In the genomic region with DNA sequence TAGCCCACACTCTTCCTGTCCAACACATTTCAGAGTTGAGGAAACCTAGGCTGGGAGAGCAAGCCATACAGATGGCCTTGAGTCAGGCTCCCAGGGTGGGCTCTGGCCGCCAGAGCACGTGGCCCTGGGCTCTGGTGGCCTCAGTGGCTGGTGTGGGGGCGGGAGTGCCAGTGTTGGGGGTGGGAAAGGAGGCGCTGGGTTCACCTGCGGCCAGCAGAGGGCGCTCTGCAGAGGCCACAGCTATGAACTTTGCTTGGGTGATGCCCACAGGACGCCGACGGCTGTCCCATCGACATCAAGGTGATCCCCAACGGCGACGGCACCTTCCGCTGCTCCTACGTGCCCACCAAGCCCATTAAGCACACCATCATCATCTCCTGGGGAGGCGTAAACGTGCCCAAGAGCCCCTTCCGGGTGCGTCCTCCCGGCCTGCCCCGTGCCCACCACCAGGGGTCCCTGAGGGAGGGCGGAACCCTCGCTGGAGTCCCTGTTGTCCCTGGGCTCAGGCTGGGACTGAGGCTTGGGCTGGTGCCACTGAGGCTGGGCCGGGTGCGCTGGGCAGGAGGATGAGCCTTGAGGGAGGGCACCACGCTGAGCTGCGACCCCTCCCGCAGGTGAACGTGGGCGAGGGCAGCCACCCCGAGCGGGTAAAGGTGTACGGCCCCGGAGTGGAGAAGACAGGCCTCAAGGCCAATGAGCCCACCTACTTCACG, we compare ENCODE assay signal across 8 cellular contexts. TPM values are rescaled to one million over a fixed set of nuclear protein-coding genes. Genes with fewer than 3 reads are reported as not detected.
DNase-seq lines count a peak whose midpoint lies in the region; ATAC-seq and TF ChIP-seq lines count a peak whose summit lies in the region.

No MANE protein-coding gene starts in this region.

- intact Hi-C loops in activated CD4-positive, alpha-beta T cell treated with anti-CD3 and anti-CD28 coated beads for 36 hours (cut with DNase I, micrococcal nuclease): loop anchor here in 1 of 2 experiments (1.0 kb wide), 2 partner anchors 41 to 249 kb away; no protein-coding TSS in a partner anchor
- intact Hi-C loops in naive thymus-derived CD4-positive, alpha-beta T cell (cut with micrococcal nuclease): loop anchor here (1.0 to 5.0 kb wide), 4 partner anchors 20 to 249 kb away; partner anchors contain the start of genes ATP6V1F (in 2 of the 2) and CCDC136 (in 1 of the 2)
- intact Hi-C loops in tibial artery (cut with DNase I; ENCODE audit: low total_unique reads): no loop called here

- H4K20me1 ChIP-seq in KMS-11 (ENCODE audit: insufficient read depth): no peaks in the 10 kb centered on the region

- no peak overlapping the region for H3K4me2 ChIP-seq in KMS-11

- no peaks in the 10 kb centered on the region for H3K36me3 Mint-ChIP-seq in activated CD4-positive, alpha-beta T cell treated with anti-CD3 and anti-CD28 coated beads for 36 hours (ENCODE audit: low read depth)
- H3K36me3 Mint-ChIP-seq in effector memory CD8-positive, alpha-beta T cell (ENCODE audit: insufficient read depth): no peaks in the 10 kb centered on the region
- no peaks in the 10 kb centered on the region for H3K36me3 Mint-ChIP-seq in naive thymus-derived CD4-positive, alpha-beta T cell

- peak; percentile 83 for DNase-seq in D341Med (ENCODE audit: low spot score)
- peak; percentile 80 for DNase-seq in activated CD4-positive, alpha-beta T cell treated with anti-CD3 and anti-CD28 coated beads for 36 hours
- DNase-seq in effector memory CD8-positive, alpha-beta T cell: peak; percentile 44 to 55 (median 53)
- DNase-seq in naive thymus-derived CD4-positive, alpha-beta T cell: peak in 8 of 9 donors; percentile 23 to 66 (median 48)
- no peak for DNase-seq in tibial artery
- no peak for DNase-seq in SW480 (ENCODE audit: low spot score)

- POLR2A ChIA-PET in activated CD4-positive, alpha-beta T cell treated with anti-CD3 and anti-CD28 coated beads for 36 hours (lab: Charles Lee): no interaction called here
- POLR2A ChIA-PET in naive thymus-derived CD4-positive, alpha-beta T cell (lab: Charles Lee): no interaction called here

- no peaks in the 10 kb centered on the region for H3K9me3 ChIP-seq in naive thymus-derived CD4-positive, alpha-beta T cell (ENCODE audit: control insufficient read depth in 2 of 3, low read length in 3 of 3)
- no peaks in the 10 kb centered on the region for H3K9me3 ChIP-seq in tibial artery

- H3K4me1 ChIP-seq in KMS-11 (ENCODE audit: low read depth, poor library complexity, severe bottlenecking) (peaks cover 7% of the 10 kb centered on the region), tibial artery (peaks cover 0 to 4% (median 0%) of the 10 kb centered on the region in 4 donors)
- no peaks in the 10 kb centered on the region for H3K4me1 ChIP-seq in naive thymus-derived CD4-positive, alpha-beta T cell (ENCODE audit: control insufficient read depth in 2 of 2, insufficient read depth in 2 of 2, low read length in 2 of 2)

- H3K4me3 ChIP-seq in KMS-11 (IDR thresholded peaks at IDR 0.05; ENCODE audit: insufficient read depth, low read depth, low read length): no peak overlapping the region
- no peak overlapping the region for H3K4me3 ChIP-seq in naive thymus-derived CD4-positive, alpha-beta T cell (ENCODE audit: low read length)
- no peak overlapping the region for H3K4me3 ChIP-seq in tibial artery

- H3K79me2 ChIP-seq in KMS-11 (ENCODE audit: insufficient read depth, low read depth): no peaks in the 10 kb centered on the region

- H3K27ac Mint-ChIP-seq in activated CD4-positive, alpha-beta T cell treated with anti-CD3 and anti-CD28 coated beads for 36 hours: no peak overlapping the region
- H3K27ac Mint-ChIP-seq in effector memory CD8-positive, alpha-beta T cell: no peak overlapping the region
- peak overlapping the region in 1 of 9 donors; percentile 25 for H3K27ac Mint-ChIP-seq in naive thymus-derived CD4-positive, alpha-beta T cell

- no peaks in the 10 kb centered on the region; the same call in 1 of the 2 replicates for H3K27me3 ChIP-seq in KMS-11 (ENCODE audit: insufficient read depth, low read depth)
- no peaks in the 10 kb centered on the region for H3K27me3 ChIP-seq in naive thymus-derived CD4-positive, alpha-beta T cell (ENCODE audit: control insufficient read depth in 2 of 2, insufficient read depth in 2 of 2, low read length in 2 of 2)
- no peaks in the 10 kb centered on the region for H3K27me3 ChIP-seq in tibial artery

- H3K4me3 Mint-ChIP-seq in activated CD4-positive, alpha-beta T cell treated with anti-CD3 and anti-CD28 coated beads for 36 hours: no peak overlapping the region
- H3K4me3 Mint-ChIP-seq in effector memory CD8-positive, alpha-beta T cell: no peak overlapping the region
- H3K4me3 Mint-ChIP-seq in naive thymus-derived CD4-positive, alpha-beta T cell: no peak overlapping the region

- H3K9me3 Mint-ChIP-seq in activated CD4-positive, alpha-beta T cell treated with anti-CD3 and anti-CD28 coated beads for 36 hours (ENCODE audit: low read depth): no peaks in the 10 kb centered on the region
- no peaks in the 10 kb centered on the region for H3K9me3 Mint-ChIP-seq in effector memory CD8-positive, alpha-beta T cell
- no peaks in the 10 kb centered on the region for H3K9me3 Mint-ChIP-seq in naive thymus-derived CD4-positive, alpha-beta T cell

- no peak overlapping the region for H3K9ac ChIP-seq in KMS-11

- peak; percentile 79 for ATAC-seq in activated CD4-positive, alpha-beta T cell treated with anti-CD3 and anti-CD28 coated beads for 36 hours
- peak; percentile 76 for ATAC-seq in effector memory CD8-positive, alpha-beta T cell (replicated peaks)
- peak; percentile 74 for ATAC-seq in naive thymus-derived CD4-positive, alpha-beta T cell
- no peak for ATAC-seq in GM21529 (IDR thresholded peaks at IDR 0.05; ENCODE audit: unreplicated experiment)

- H3K27ac ChIP-seq in KMS-11 (no peak overlapping the region), tibial artery (peak overlapping the region in 1 of 2 donors; percentile 47)
- H3K27ac ChIP-seq in naive thymus-derived CD4-positive, alpha-beta T cell (ENCODE audit: low read depth, low read length): no peak overlapping the region

- H3K27me3 Mint-ChIP-seq in activated CD4-positive, alpha-beta T cell treated with anti-CD3 and anti-CD28 coated beads for 36 hours: no peaks in the 10 kb centered on the region
- H3K27me3 Mint-ChIP-seq in effector memory CD8-positive, alpha-beta T cell: peaks cover 0 to 8% of the 10 kb centered on the region in 2 donors
- no peaks in the 10 kb centered on the region for H3K27me3 Mint-ChIP-seq in naive thymus-derived CD4-positive, alpha-beta T cell

- CTCF ChIA-PET in activated CD4-positive, alpha-beta T cell treated with anti-CD3 and anti-CD28 coated beads for 36 hours (lab: Charles Lee): interaction anchor here (1.0 to 2.0 kb wide), 4 partner anchors 9 to 249 kb away, joined by 3 to 10 read pairs (median 8); partner anchors contain the start of gene ATP6V1F
- CTCF ChIA-PET in naive thymus-derived CD4-positive, alpha-beta T cell (lab: Charles Lee): interaction anchor here (1.2 kb wide), 1 partner anchor 41 kb away, joined by 3 read pairs; no protein-coding TSS in a partner anchor

- no peaks in the 10 kb centered on the region for H3K4me1 Mint-ChIP-seq in activated CD4-positive, alpha-beta T cell treated with anti-CD3 and anti-CD28 coated beads for 36 hours
- peaks cover 0 to 1% of the 10 kb centered on the region in 2 donors for H3K4me1 Mint-ChIP-seq in effector memory CD8-positive, alpha-beta T cell (ENCODE audit: low read depth in 2 of 2)
- H3K4me1 Mint-ChIP-seq in naive thymus-derived CD4-positive, alpha-beta T cell: peaks cover 0 to 2% (median 0%) of the 10 kb centered on the region in 7 donors

- TF ChIP-seq CTCF in KMS-11 (conservative IDR thresholded peaks at IDR 0.05; ENCODE audit: low read depth, low read length) (peak; percentile 84), tibial artery (IDR thresholded peaks at IDR 0.05) (peak; percentile 39 to 74)

- H3K36me3 ChIP-seq in KMS-11 (ENCODE audit: insufficient read depth): no peaks in the 10 kb centered on the region
- no peaks in the 10 kb centered on the region for H3K36me3 ChIP-seq in naive thymus-derived CD4-positive, alpha-beta T cell (ENCODE audit: control insufficient read depth in 2 of 3, insufficient read depth in 3 of 3, low read length in 3 of 3)
- H3K36me3 ChIP-seq in tibial artery: peaks cover 38 to 94% (median 93%) of the 10 kb centered on the region in 3 donors

- H2AFZ ChIP-seq in KMS-11 (ENCODE audit: low read depth): peak overlapping the region; percentile 48; the same call in 1 of the 2 replicates

RNA-seq across cellular contexts. Expression of gene FLNC, which starts 11.9 kb away (rescaled TPM):
- under 1 TPM; 0.09 to 0.18 TPM for total RNA-seq in activated CD4-positive, alpha-beta T cell treated with anti-CD3 and anti-CD28 coated beads for 36 hours
- total RNA-seq in naive thymus-derived CD4-positive, alpha-beta T cell: under 1 TPM in 2 of 5 experiments, not detected in 3; 0.05 to 0.19 TPM
- polyA plus RNA-seq in naive thymus-derived CD4-positive, alpha-beta T cell: not detected

RNA-seq across cellular contexts. Expression of gene ATP6V1F, which starts 20.5 kb away (rescaled TPM):
- total RNA-seq in activated CD4-positive, alpha-beta T cell treated with anti-CD3 and anti-CD28 coated beads for 36 hours: 100 to 1,000 TPM; 109 to 159 TPM
- total RNA-seq in naive thymus-derived CD4-positive, alpha-beta T cell: 100 to 1,000 TPM in 2 of 5 experiments, 10 to 100 TPM in 3; 58.4 to 116 (median 79.1) TPM
- polyA plus RNA-seq in naive thymus-derived CD4-positive, alpha-beta T cell: 100 to 1,000 TPM; 339 to 340 TPM

RNA-seq across cellular contexts. Expression of gene CCDC136, which starts 50.3 kb away (rescaled TPM):
- 1 to 10 TPM; 6.9 to 7.7 TPM for total RNA-seq in activated CD4-positive, alpha-beta T cell treated with anti-CD3 and anti-CD28 coated beads for 36 hours
- 10 to 100 TPM in 1 of 5 experiments, 1 to 10 TPM in 4; 6.7 to 14.0 (median 9.6) TPM for total RNA-seq in naive thymus-derived CD4-positive, alpha-beta T cell
- polyA plus RNA-seq in naive thymus-derived CD4-positive, alpha-beta T cell: 1 to 10 TPM in 1 of 2 donors, under 1 TPM in 1; 0.70 to 1.6 TPM

Comparison
In these comparisons a context has a peak if more than half of its experiments do, and no peak if none do; other contexts are left out.
1. DNase-seq: peak in D341Med (single experiment), activated CD4-positive, alpha-beta T cell treated with anti-CD3 and anti-CD28 coated beads for 36 hours (single experiment), effector memory CD8-positive, alpha-beta T cell (3 of 3) and naive thymus-derived CD4-positive, alpha-beta T cell (8 of 9); none in tibial artery (0 of 2) and SW480 (single experiment).